In the genomic region with DNA sequence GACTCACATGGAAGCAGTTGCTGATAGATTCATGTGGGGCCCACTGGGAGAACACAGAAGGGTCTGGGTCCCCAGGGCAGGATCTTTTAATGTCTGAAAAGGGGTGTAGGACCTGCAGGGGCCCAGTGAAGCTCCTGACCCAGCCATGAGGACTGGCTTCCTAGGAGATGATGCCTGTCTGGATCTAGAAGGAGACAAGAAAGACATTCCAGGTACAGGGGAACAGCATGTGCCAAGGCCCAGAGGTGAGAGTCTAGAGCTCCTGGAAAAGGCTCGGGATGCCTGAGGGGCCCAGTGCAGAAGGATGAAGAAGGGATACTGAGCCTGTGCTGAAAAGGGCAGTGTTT, we compare ENCODE assay signal across 30 cellular contexts. TPM values are rescaled to one million over a fixed set of nuclear protein-coding genes. Genes with fewer than 3 reads are reported as not detected.
DNase-seq lines count a peak whose midpoint lies in the region; TF ChIP-seq lines count a peak whose summit lies in the region.
"Had no signal": no experiment of that assay in that cellular context is flagged by ENCODE, and none has a peak within 500 bp of the region (broad histone marks: within the 10 kb centered on the region; RNA-seq: fewer than 3 reads in every experiment).

No MANE protein-coding gene starts in this region.

- H3K4me3 ChIP-seq in cardiac muscle cell: no peak overlapping the region
- no peak overlapping the region for H3K4me3 ChIP-seq in hepatocyte

- peaks cover 13% of the 10 kb centered on the region for H3K27me3 Mint-ChIP-seq in osteocyte (ENCODE audit: unreplicated experiment)

- no peaks in the 10 kb centered on the region for H3K79me2 ChIP-seq in hepatocyte

- no peak overlapping the region for H2AFZ ChIP-seq in hepatocyte

- no peaks in the 10 kb centered on the region for H4K20me1 ChIP-seq in hepatocyte (ENCODE audit: insufficient read depth, poor library complexity, severe bottlenecking)

- DNase-seq in cardiac muscle cell (ENCODE audit: low read depth in 1 of 2, low spot score in 1 of 2) (no peak), cardiac septum (ENCODE audit: low spot score) (no peak), hepatocyte (ENCODE audit: low spot score) (no peak), osteocyte (ENCODE audit: extremely low spot score, unreplicated experiment) (no peak), DMS 273 treated with DMSO at 0.1 percent for 48 hours (lab: John Stamatoyannopoulos, UW) (no peak), superior temporal gyrus (ENCODE audit: extremely low spot score) (no peak), ureter (ENCODE audit: low spot score) (no peak)
- no peak for DNase-seq in effector CD8-positive, alpha-beta T cell (lab: John Stamatoyannopoulos, UW)
- DNase-seq: activated CD4-positive, alpha-beta T cell treated with anti-CD3 and anti-CD28 coated beads, Interleukin-2, amount 50 U/mL, for 4 hours; activated CD4-positive, CD25-positive, alpha-beta regulatory T cell; activated naive CD4-positive, alpha-beta T cell treated with anti-CD3 and anti-CD28 coated beads, Interleukin-2, amount 10 ng/mL, durations not matched to agents 7 days and 5 days; amygdala; KBM-7; left colon; midbrain; MM.1S; NCI-H1417 treated with DMSO at 0.1 percent for 48 hours; NCI-H2081 treated with DMSO at 0.1 percent for 48 hours; NCI-H82; SHP77 treated with DMSO at 0.1 percent for 48 hours; stimulated activated CD4-positive, alpha-beta T cell treated with anti-CD3 and anti-CD28 coated beads, Interleukin-2, amount 100 ng/mL, for 24 hours; SW 1271 had no signal

- intact Hi-C loops in cardiac septum (cut with DNase I): no loop called here

- H3K36me3 Mint-ChIP-seq in osteocyte (ENCODE audit: unreplicated experiment): no peaks in the 10 kb centered on the region
- H3K36me3 Mint-ChIP-seq: activated naive CD4-positive, alpha-beta T cell treated with anti-CD3 and anti-CD28 coated beads, Interleukin-2, amount 10 ng/mL, durations not matched to agents 7 days and 5 days; CD4-positive, alpha-beta memory T cell; natural killer cell treated with Interleukin-12 subunit alpha and Interleukin-12 subunit beta and Interleukin-15 and Interleukin-18, amount 100 ng/mL, for 72 hours had no signal

- no peaks in the 10 kb centered on the region for H3K27me3 ChIP-seq in cardiac muscle cell
- H3K27me3 ChIP-seq in hepatocyte: peaks cover 18% of the 10 kb centered on the region

- H3K27ac Mint-ChIP-seq in osteocyte (ENCODE audit: unreplicated experiment): peak overlapping the region; percentile 40
- H3K27ac Mint-ChIP-seq: activated naive CD4-positive, alpha-beta T cell treated with anti-CD3 and anti-CD28 coated beads, Interleukin-2, amount 10 ng/mL, durations not matched to agents 7 days and 5 days; activated T-helper 1 cell treated with anti-CD3 and anti-CD28 coated beads, Interleukin-12 subunit alpha, Interleukin-12 subunit beta, Interleukin-2, Interleukin-4 antibody, amounts not matched to agents 30 ng/mL and 10 ng/mL and 1 ng/mL, durations not matched to agents 14 hours and 24 hours and 36 hours; CD4-positive, alpha-beta memory T cell; natural killer cell treated with Interleukin-12 subunit alpha and Interleukin-12 subunit beta and Interleukin-15 and Interleukin-18, amount 100 ng/mL, for 72 hours had no signal

- H3K4me1 ChIP-seq in cardiac muscle cell (ENCODE audit: low read depth) (peaks cover 11% of the 10 kb centered on the region), hepatocyte (ENCODE audit: insufficient read depth) (peaks cover 58% of the 10 kb centered on the region)

- peaks cover 17% of the 10 kb centered on the region for H3K4me1 Mint-ChIP-seq in osteocyte (ENCODE audit: unreplicated experiment)

- no peaks in the 10 kb centered on the region for H3K36me3 ChIP-seq in cardiac muscle cell
- H3K36me3 ChIP-seq in hepatocyte (replicated peaks; ENCODE audit: insufficient read depth, low read depth): no peaks in the 10 kb centered on the region

- H3K4me3 Mint-ChIP-seq in osteocyte (ENCODE audit: unreplicated experiment): no peak overlapping the region
- H3K4me3 Mint-ChIP-seq: activated naive CD4-positive, alpha-beta T cell treated with anti-CD3 and anti-CD28 coated beads, Interleukin-2, amount 10 ng/mL, durations not matched to agents 7 days and 5 days; activated T-helper 1 cell treated with anti-CD3 and anti-CD28 coated beads, Interleukin-12 subunit alpha, Interleukin-12 subunit beta, Interleukin-2, Interleukin-4 antibody, amounts not matched to agents 30 ng/mL and 10 ng/mL and 1 ng/mL, durations not matched to agents 14 hours and 24 hours and 36 hours; CD4-positive, alpha-beta memory T cell; natural killer cell treated with Interleukin-12 subunit alpha and Interleukin-12 subunit beta and Interleukin-15 and Interleukin-18, amount 100 ng/mL, for 72 hours had no signal

- H3K4me2 ChIP-seq in hepatocyte: peak overlapping the region; percentile 4

- H3K9me3 ChIP-seq in cardiac muscle cell (ENCODE audit: low read depth) (no peaks in the 10 kb centered on the region), hepatocyte (ENCODE audit: low read depth) (no peaks in the 10 kb centered on the region)

- 50% methylated on average over 1 of the region's 1 CpG for WGBS in hepatocyte (ENCODE audit: low lambda C conversion rate, missing lambda C conversion rate)

- H3K27ac ChIP-seq in cardiac muscle cell (peak overlapping the region; percentile 53), hepatocyte (peak overlapping the region; percentile 92)
- H3K27ac ChIP-seq: 22Rv1 had no signal

- H3K9me3 Mint-ChIP-seq in osteocyte (ENCODE audit: unreplicated experiment): no peaks in the 10 kb centered on the region
- H3K9me3 Mint-ChIP-seq: activated naive CD4-positive, alpha-beta T cell treated with anti-CD3 and anti-CD28 coated beads, Interleukin-2, amount 10 ng/mL, durations not matched to agents 7 days and 5 days; activated T-helper 1 cell treated with anti-CD3 and anti-CD28 coated beads, Interleukin-12 subunit alpha, Interleukin-12 subunit beta, Interleukin-2, Interleukin-4 antibody, amounts not matched to agents 30 ng/mL and 10 ng/mL and 1 ng/mL, durations not matched to agents 14 hours and 24 hours and 36 hours; CD4-positive, alpha-beta memory T cell; natural killer cell treated with Interleukin-12 subunit alpha and Interleukin-12 subunit beta and Interleukin-15 and Interleukin-18, amount 100 ng/mL, for 72 hours had no signal

- TF ChIP-seq CTCF in cardiac muscle cell (IDR thresholded peaks at IDR 0.05; ENCODE audit: low read depth, low read length): no peak
- no peak for TF ChIP-seq CTCF in hepatocyte (IDR thresholded peaks at IDR 0.05; ENCODE audit: poor library complexity)
- no peak for TF ChIP-seq CTCF in osteocyte (IDR thresholded peaks at IDR 0.05)

- H3K9me2 ChIP-seq in hepatocyte (replicated peaks; ENCODE audit: insufficient read depth): no peaks in the 10 kb centered on the region

RNA-seq across cellular contexts. Expression of gene SEMA3F, which starts 4.7 kb away (rescaled TPM):
- total RNA-seq in cardiac muscle cell (21.0 and 27.6 TPM in 2 replicates), cardiac septum (10.0 TPM), hepatocyte (11.8 and 15.5 TPM in 2 replicates), osteocyte (11.8 and 12.9 TPM in 2 replicates), ureter (132 TPM)
- polyA plus RNA-seq in cardiac muscle cell (20.0 and 21.8 TPM in 2 replicates), hepatocyte (13.9 and 16.8 TPM in 2 replicates)
- total RNA-seq: CD4-positive, alpha-beta memory T cell had no signal
- polyA plus RNA-seq: CD4-positive, alpha-beta memory T cell had no signal

RNA-seq across cellular contexts. Expression of gene GNAT1, which starts 41.0 kb away (rescaled TPM):
- total RNA-seq in cardiac muscle cell (not detected in 2 replicates), cardiac septum (not detected), hepatocyte (not detected in 2 replicates), osteocyte (not detected in 2 replicates), ureter (not detected)
- polyA plus RNA-seq in cardiac muscle cell (not detected in 2 replicates), hepatocyte (not detected in 2 replicates)
- total RNA-seq: activated T-helper 1 cell treated with anti-CD3 and anti-CD28 coated beads, Interleukin-12 subunit alpha, Interleukin-12 subunit beta, Interleukin-2, Interleukin-4 antibody, amounts not matched to agents 30 ng/mL and 10 ng/mL and 1 ng/mL, durations not matched to agents 14 hours and 24 hours and 36 hours; CD4-positive, alpha-beta memory T cell; G401; left colon; natural killer cell treated with Interleukin-12 subunit alpha and Interleukin-12 subunit beta and Interleukin-15 and Interleukin-18, amount 100 ng/mL, for 72 hours; skeletal muscle tissue; subcutaneous adipose tissue had no signal
- polyA plus RNA-seq: CD4-positive, alpha-beta memory T cell had no signal

RNA-seq across cellular contexts. Expression of gene SLC38A3, which starts 54.7 kb away (rescaled TPM):
- total RNA-seq in cardiac muscle cell (9.5 and 14.7 TPM in 2 replicates), cardiac septum (6.6 TPM), hepatocyte (22.6 and 24.7 TPM in 2 replicates), osteocyte (3.9 and 4.5 TPM in 2 replicates), ureter (0.34 TPM)
- polyA plus RNA-seq in cardiac muscle cell (13.4 and 18.5 TPM in 2 replicates), hepatocyte (37.9 and 56.6 TPM in 2 replicates)
- total RNA-seq: activated T-helper 1 cell treated with anti-CD3 and anti-CD28 coated beads, Interleukin-12 subunit alpha, Interleukin-12 subunit beta, Interleukin-2, Interleukin-4 antibody, amounts not matched to agents 30 ng/mL and 10 ng/mL and 1 ng/mL, durations not matched to agents 14 hours and 24 hours and 36 hours; CD4-positive, alpha-beta memory T cell; HT-29; left colon; natural killer cell treated with Interleukin-12 subunit alpha and Interleukin-12 subunit beta and Interleukin-15 and Interleukin-18, amount 100 ng/mL, for 72 hours; subcutaneous adipose tissue had no signal
- polyA plus RNA-seq: CD4-positive, alpha-beta memory T cell had no signal
